17 cellular contexts compared by ENCODE assay signal in genomic region chr11:44590769-44591168, GRCh38. TPM values are rescaled to one million over a fixed set of nuclear protein-coding genes. Genes with fewer than 3 reads are reported as not detected.
DNase-seq lines count a peak whose midpoint lies in the region; ATAC-seq, FAIRE-seq and TF ChIP-seq lines count a peak whose summit lies in the region.
"Had no signal": no experiment of that assay in that cellular context is flagged by ENCODE, and none has a peak within 500 bp of the region (broad histone marks: within the 10 kb centered on the region; RNA-seq: fewer than 3 reads in every experiment).

No MANE protein-coding gene starts in this region.

- no peak for FAIRE-seq in GM12892 (lab: Jason Lieb, UNC)
- FAIRE-seq: A549, kidney had no signal

- peak overlapping the region; percentile 67 for H3K27ac ChIP-seq in substantia nigra (ENCODE audit: low read depth, low read length, poor library complexity, severe bottlenecking)

- POLR2A ChIA-PET in activated B cell treated with CpG ODN at 0.5 μM for 24 hours (lab: Charles Lee): interaction anchor here (0.9 kb wide), 1 partner anchor 25 kb away, joined by 3 read pairs; the partner anchor contains the start of gene CD82

- H3K9me3 Mint-ChIP-seq in activated CD4-positive, alpha-beta T cell treated with anti-CD3 and anti-CD28 coated beads, Interleukin-2, amount 10 ng/mL, durations not matched to agents 24 days and 14 days: no peaks in the 10 kb centered on the region
- H3K9me3 Mint-ChIP-seq in activated B cell treated with CpG ODN at 0.5 μM for 24 hours: no peaks in the 10 kb centered on the region
- H3K9me3 Mint-ChIP-seq: naive B cell had no signal

- intact Hi-C loops in activated CD4-positive, alpha-beta T cell treated with anti-CD3 and anti-CD28 coated beads, Interleukin-2, amount 10 ng/mL, durations not matched to agents 24 days and 14 days (cut with micrococcal nuclease): no loop called here
- intact Hi-C loops in activated B cell treated with CpG ODN at 0.5 μM for 24 hours (cut with micrococcal nuclease): no loop called here

- DNase-seq in activated CD4-positive, alpha-beta T cell treated with anti-CD3 and anti-CD28 coated beads, Interleukin-2, amount 10 ng/mL, durations not matched to agents 24 days and 14 days: no peak
- DNase-seq in activated CD4-positive, alpha-beta T cell treated with anti-CD3 and anti-CD28 coated beads, Interleukin-2, amount 50 U/mL, for 48 hours: no peak
- no peak for DNase-seq in activated B cell treated with CpG ODN at 0.5 μM for 24 hours
- DNase-seq in kidney glomerular epithelial cell (lab: John Stamatoyannopoulos, UW): peak; percentile 30
- no peak for DNase-seq in substantia nigra (lab: John Stamatoyannopoulos, UW)
- DNase-seq in NCI-H2029 treated with DMSO at 0.1 percent for 48 hours (lab: John Stamatoyannopoulos, UW): no peak
- no peak for DNase-seq in activated CD4-positive, CD25-positive, alpha-beta regulatory T cell treated with anti-CD3 and anti-CD28 coated beads, Interleukin-2, amount 50 U/mL, for 72 hours
- DNase-seq in GM12892 (ENCODE audit: insufficient read length): no peak
- DNase-seq: Caco-2, GDM1, heart right ventricle, kidney, naive B cell, NCI-H2081 treated with DMSO at 0.1 percent for 48 hours, NCI-H82, T-helper 9 cell had no signal

- ATAC-seq in activated B cell treated with CpG ODN at 0.5 μM for 24 hours (ENCODE audit: low read depth): no peak
- ATAC-seq: A549, heart right ventricle had no signal

- H3K4me1 Mint-ChIP-seq in activated CD4-positive, alpha-beta T cell treated with anti-CD3 and anti-CD28 coated beads, Interleukin-2, amount 10 ng/mL, durations not matched to agents 24 days and 14 days: peaks cover 62% of the 10 kb centered on the region
- peaks cover 66% of the 10 kb centered on the region for H3K4me1 Mint-ChIP-seq in activated B cell treated with CpG ODN at 0.5 μM for 24 hours

- no peaks in the 10 kb centered on the region for H3K27me3 Mint-ChIP-seq in activated CD4-positive, alpha-beta T cell treated with anti-CD3 and anti-CD28 coated beads, Interleukin-2, amount 10 ng/mL, durations not matched to agents 24 days and 14 days
- H3K27me3 Mint-ChIP-seq in activated B cell treated with CpG ODN at 0.5 μM for 24 hours: no peaks in the 10 kb centered on the region
- H3K27me3 Mint-ChIP-seq: naive B cell had no signal

- peak overlapping the region; percentile 70 for H3K27ac Mint-ChIP-seq in activated CD4-positive, alpha-beta T cell treated with anti-CD3 and anti-CD28 coated beads, Interleukin-2, amount 10 ng/mL, durations not matched to agents 24 days and 14 days
- peak overlapping the region; percentile 70 for H3K27ac Mint-ChIP-seq in activated B cell treated with CpG ODN at 0.5 μM for 24 hours

- TF ChIP-seq CTCF in activated B cell treated with CpG ODN at 0.5 μM for 24 hours (IDR thresholded peaks at IDR 0.05): no peak

- peaks cover 86% of the 10 kb centered on the region for H3K36me3 Mint-ChIP-seq in activated CD4-positive, alpha-beta T cell treated with anti-CD3 and anti-CD28 coated beads, Interleukin-2, amount 10 ng/mL, durations not matched to agents 24 days and 14 days (ENCODE audit: low read depth)
- H3K36me3 Mint-ChIP-seq in activated B cell treated with CpG ODN at 0.5 μM for 24 hours (ENCODE audit: low read depth): peaks cover 87% of the 10 kb centered on the region

- CTCF ChIA-PET in activated B cell treated with CpG ODN at 0.5 μM for 24 hours (lab: Charles Lee): no interaction called here

- no peak overlapping the region for H3K4me3 Mint-ChIP-seq in activated CD4-positive, alpha-beta T cell treated with anti-CD3 and anti-CD28 coated beads, Interleukin-2, amount 10 ng/mL, durations not matched to agents 24 days and 14 days
- H3K4me3 Mint-ChIP-seq in activated B cell treated with CpG ODN at 0.5 μM for 24 hours: no peak overlapping the region

- TF ChIP-seq POLR2A in GM12892 (IDR thresholded peaks at IDR 0.05; ENCODE audit: low read depth, low read length): no peak

RNA-seq across cellular contexts. Expression of gene CD82, which starts 25.3 kb away (rescaled TPM):
- total RNA-seq in activated CD4-positive, alpha-beta T cell treated with anti-CD3 and anti-CD28 coated beads, Interleukin-2, amount 10 ng/mL, durations not matched to agents 24 days and 14 days: 448 and 469 TPM in 2 replicates
- 728 and 770 TPM in 2 replicates for total RNA-seq in activated B cell treated with CpG ODN at 0.5 μM for 24 hours
- polyA plus RNA-seq in GM12892 (2012; ENCODE audit: missing spikeins): 109 TPM
